ENCODE assay signal across 8 cellular contexts in the genomic region with DNA sequence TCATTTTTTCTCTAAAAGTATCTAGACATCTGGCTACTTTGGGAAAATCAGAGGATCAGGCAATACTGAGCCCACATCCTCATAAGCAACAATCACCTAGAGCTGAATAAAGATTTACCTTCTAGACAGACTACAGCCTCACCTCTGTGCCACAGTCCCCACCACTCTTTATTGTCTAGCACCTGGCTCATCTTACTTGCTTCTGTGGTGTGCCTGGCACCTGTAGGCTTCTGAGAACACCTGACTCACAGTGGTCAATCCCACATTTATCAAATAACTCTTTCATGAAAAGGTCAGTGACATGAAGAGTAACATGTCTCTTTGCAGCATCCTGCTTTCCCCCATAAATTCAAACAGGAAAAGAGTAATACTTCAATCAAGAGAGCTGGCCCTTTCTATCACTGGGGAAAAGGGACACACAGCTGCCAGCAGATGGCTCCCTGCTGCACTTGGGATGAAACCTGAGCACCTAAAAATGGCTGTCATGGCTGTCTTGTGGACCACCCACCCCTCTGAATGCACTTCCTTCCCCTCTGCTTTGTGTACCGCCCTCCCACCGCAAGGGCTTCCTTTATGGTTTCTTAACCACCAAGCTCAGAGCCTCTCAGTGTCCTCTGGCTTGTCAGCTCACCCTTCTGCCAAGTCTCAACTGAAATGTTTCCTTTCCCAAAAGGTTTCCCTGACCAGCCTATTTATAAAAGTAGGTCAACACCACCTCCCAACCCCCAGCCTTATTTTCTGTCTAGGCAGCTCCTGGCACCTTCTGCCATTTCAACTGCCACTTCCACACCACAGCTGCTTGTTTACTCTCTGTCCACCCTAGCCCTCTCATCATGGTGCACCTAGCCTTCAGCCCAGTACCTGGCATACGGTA. TPM values are rescaled to one million over a fixed set of nuclear protein-coding genes. Genes with fewer than 3 reads are reported as not detected.
DNase-seq lines count a peak whose midpoint lies in the region; ATAC-seq and TF ChIP-seq lines count a peak whose summit lies in the region.

No MANE protein-coding gene starts in this region.

- H3K9me3 ChIP-seq in left lung, result no peaks in the 10 kb centered on the region

- DNase-seq in DMS153 (lab: John Stamatoyannopoulos, UW) (peak; percentile 11), Kasumi-1 (lab: John Stamatoyannopoulos, UW) (peak; percentile 95 to 96), left lung (no peak)
- peak; percentile 62 for DNase-seq in central memory CD4-positive, alpha-beta T cell
- peak; percentile 17 to 54 (median 29) for DNase-seq in stimulated activated naive CD4-positive, alpha-beta T cell (lab: John Stamatoyannopoulos, UW)

- intact Hi-C loops in left lung (cut with DNase I), result no loop called here

- H3K4me1 ChIP-seq in left lung, result peaks cover 4 to 17% of the 10 kb centered on the region in 2 donors

- peaks cover 0 to 100% of the 10 kb centered on the region in 2 donors for H3K36me3 ChIP-seq in left lung

- ATAC-seq in left lung (peak; percentile 76), HG03025 (IDR thresholded peaks at IDR 0.05; ENCODE audit: low FRiP score, unreplicated experiment) (no peak), HG03159 (IDR thresholded peaks at IDR 0.05; ENCODE audit: unreplicated experiment) (no peak)

- H3K4me3 ChIP-seq in left lung, result no peak overlapping the region

- H3K27ac ChIP-seq in VCaP, result no peak overlapping the region
- H3K27ac ChIP-seq in left lung, result peak overlapping the region in 1 of 2 donors; percentile 34

- H3K27me3 ChIP-seq in left lung, result no peaks in the 10 kb centered on the region

- peak; percentile 81 for TF ChIP-seq CTCF in VCaP (conservative IDR thresholded peaks at IDR 0.05)
- TF ChIP-seq CTCF in left lung (IDR thresholded peaks at IDR 0.05), result peak; percentile 29 to 34

RNA-seq across cellular contexts. Expression of a gene that starts 9.3 kb away (rescaled TPM):
- total RNA-seq in left lung, result 10 to 100 TPM; 32.1 to 39.2 TPM

RNA-seq across cellular contexts. Expression of a gene that starts 19.2 kb away (rescaled TPM):
- 10 to 100 TPM; 18.5 to 19.2 TPM for total RNA-seq in left lung

RNA-seq across cellular contexts. Expression of a gene that starts 19.3 kb away (rescaled TPM):
- total RNA-seq in left lung, result 10 to 100 TPM; 25.4 to 30.1 TPM

Comparison
In these comparisons a context has a peak if more than half of its experiments do, and no peak if none do; other contexts are left out.
1. DNase-seq: peak in DMS153 (single experiment), Kasumi-1 (2 of 2), central memory CD4-positive, alpha-beta T cell (single experiment) and stimulated activated naive CD4-positive, alpha-beta T cell (6 of 6); none in left lung (0 of 2).